Comparison of ENCODE assay signal across 8 cellular contexts in the genomic region with DNA sequence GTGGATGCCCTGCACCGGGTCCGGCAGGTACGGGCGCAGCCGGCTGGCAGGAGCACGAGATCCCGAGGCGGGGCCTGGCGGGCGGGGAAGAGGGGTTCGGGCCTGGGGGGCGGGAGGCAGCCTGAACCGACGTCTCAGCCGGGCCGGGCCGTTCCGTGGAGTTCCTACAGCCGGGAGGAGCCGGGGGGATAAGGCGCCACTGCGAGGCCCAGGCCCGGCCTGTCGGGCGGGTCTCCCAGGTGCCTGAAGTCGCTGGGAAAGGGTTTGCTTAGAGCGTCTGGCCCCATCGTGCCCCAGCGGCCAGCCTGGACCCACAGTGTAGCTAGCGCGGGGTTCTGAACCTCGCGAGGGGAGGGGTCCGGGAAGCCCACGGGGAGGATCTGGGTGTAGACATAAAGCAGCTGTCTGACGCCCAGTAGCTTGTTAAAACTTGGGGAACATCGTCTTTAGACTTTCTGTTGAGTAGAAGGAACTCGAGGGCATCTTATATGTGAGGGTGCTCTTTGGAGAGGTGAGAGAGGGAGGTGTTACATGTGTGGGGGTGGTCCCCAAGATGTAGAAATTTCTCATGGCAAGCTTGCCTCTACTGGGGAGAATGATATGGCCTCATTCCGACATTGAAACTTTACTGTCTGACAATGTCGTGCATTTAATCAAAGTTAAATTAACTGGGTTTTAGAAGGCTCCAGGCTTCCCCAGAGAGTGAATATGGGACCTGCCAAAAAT. TPM values are rescaled to one million over a fixed set of nuclear protein-coding genes. Genes with fewer than 3 reads are reported as not detected.
DNase-seq lines count a peak whose midpoint lies in the region; ATAC-seq, FAIRE-seq and TF ChIP-seq lines count a peak whose summit lies in the region.

No MANE protein-coding gene starts in this region.

- FAIRE-seq in astrocyte (lab: Jason Lieb, UNC) (no peak), kidney (lab: Jason Lieb, UNC) (no peak)

- peaks cover 46% of the 10 kb centered on the region for H4K20me1 ChIP-seq in astrocyte (ENCODE audit: insufficient read depth, low read length)

- TF ChIP-seq CTCF in astrocyte (IDR thresholded peaks at IDR 0.05; ENCODE audit: insufficient read depth, low read depth, low read length) (no peak), kidney (IDR thresholded peaks at IDR 0.05; ENCODE audit: borderline replicate concordance, extremely low read depth, insufficient read depth) (no peak)

- intact Hi-C loops in Right ventricle myocardium inferior (cut with DNase I), result loop anchor here (5.0 to 10.0 kb wide), 3 partner anchors 47 to 128 kb away; no protein-coding TSS in a partner anchor
- intact Hi-C loops in cardiac septum (cut with DNase I), result loop anchor here (5.0 kb wide), 2 partner anchors 102 to 118 kb away; no protein-coding TSS in a partner anchor
- intact Hi-C loops in kidney (cut with DNase I), result no loop called here

- H3K4me1 Mint-ChIP-seq in astrocyte (ENCODE audit: low read depth, unreplicated experiment), result peaks cover 15% of the 10 kb centered on the region

- H3K27ac ChIP-seq in astrocyte (ENCODE audit: low read depth, low read length) (peak overlapping the region; percentile 98), kidney (ENCODE audit: low read depth in 2 of 2, low read length in 2 of 2) (peak overlapping the region in 1 of 2 donors; percentile 17)

- H3K9me3 ChIP-seq in astrocyte (ENCODE audit: insufficient read depth, low read depth, low read length) (no peaks in the 10 kb centered on the region), kidney (ENCODE audit: control insufficient read depth in 1 of 2, low read length in 2 of 2) (no peaks in the 10 kb centered on the region)

- H3K9ac ChIP-seq in astrocyte (ENCODE audit: low read length), result peak overlapping the region; percentile 99
- H3K9ac ChIP-seq in kidney (ENCODE audit: low read length in 2 of 2), result peak overlapping the region; percentile 82 to 94

- H3K4me3 ChIP-seq in astrocyte (ENCODE audit: insufficient read depth, low read depth, low read length) (peak overlapping the region; percentile 99), kidney (ENCODE audit: low read length in 2 of 2) (peak overlapping the region; percentile 94 to 98)

- H3K4me2 ChIP-seq in astrocyte (ENCODE audit: low read length), result peak overlapping the region; percentile 98

- peaks cover 2% of the 10 kb centered on the region for H3K36me3 Mint-ChIP-seq in astrocyte (ENCODE audit: low read depth, unreplicated experiment)

- H3K4me3 Mint-ChIP-seq in astrocyte (ENCODE audit: unreplicated experiment), result peak overlapping the region; percentile 89

- ATAC-seq in Right ventricle myocardium inferior (peak; percentile 3), HG03460 (IDR thresholded peaks at IDR 0.05; ENCODE audit: unreplicated experiment) (peak; percentile 28), HG03457 (IDR thresholded peaks at IDR 0.05; ENCODE audit: unreplicated experiment) (no peak)
- peak; percentile 6 for ATAC-seq in stimulated activated naive CD8-positive, alpha-beta T cell treated with anti-CD3 and anti-CD28 coated beads, Interleukin-15, Interleukin-2, amounts not matched to agents 100 U/mL and 50 U/mL, for 24 hours

- H3K4me1 ChIP-seq in astrocyte (ENCODE audit: insufficient read depth, low read length) (peaks cover 15% of the 10 kb centered on the region), kidney (ENCODE audit: control insufficient read depth in 1 of 2, insufficient read depth in 1 of 2, low read depth in 1 of 2, low read length in 2 of 2) (peaks cover 11 to 15% of the 10 kb centered on the region in 2 donors)

- H3K36me3 ChIP-seq in astrocyte (ENCODE audit: insufficient read depth, low read length) (peaks cover 6% of the 10 kb centered on the region), kidney (ENCODE audit: control insufficient read depth in 1 of 2, insufficient read depth in 2 of 2, low read length in 2 of 2) (no peaks in the 10 kb centered on the region)

- H3K9me3 Mint-ChIP-seq in astrocyte (ENCODE audit: unreplicated experiment), result no peaks in the 10 kb centered on the region

- H3K27ac Mint-ChIP-seq in astrocyte (ENCODE audit: unreplicated experiment), result peak overlapping the region; percentile 31

- peak overlapping the region; percentile 19 for H2AFZ ChIP-seq in astrocyte (ENCODE audit: low read depth, low read length)

- no peaks in the 10 kb centered on the region for H3K27me3 ChIP-seq in astrocyte (ENCODE audit: insufficient read depth, low read length)

- peak; percentile 70 for DNase-seq in Right ventricle myocardium inferior (ENCODE audit: missing footprints)
- DNase-seq in cardiac septum (ENCODE audit: low spot score), result no peak
- no peak for DNase-seq in astrocyte (ENCODE audit: low read depth)
- DNase-seq in kidney, result no peak
- no peak for DNase-seq in stimulated activated naive CD8-positive, alpha-beta T cell treated with anti-CD3 and anti-CD28 coated beads, Interleukin-15, Interleukin-2, amounts not matched to agents 100 U/mL and 50 U/mL, for 24 hours
- DNase-seq in DMS153 treated with DMSO at 0.1 percent for 48 hours (lab: John Stamatoyannopoulos, UW; ENCODE audit: unreplicated experiment), result no peak

- no peaks in the 10 kb centered on the region for H3K27me3 Mint-ChIP-seq in astrocyte (ENCODE audit: low read depth, unreplicated experiment)

- peaks cover 59% of the 10 kb centered on the region for H3K79me2 ChIP-seq in astrocyte (ENCODE audit: insufficient read depth, low read length)

RNA-seq across cellular contexts. Expression of a gene that starts 0.5 kb away (rescaled TPM):
- total RNA-seq in Right ventricle myocardium inferior (21.9 TPM), cardiac septum (36.8 TPM), astrocyte (57.6 and 64.6 TPM in 2 replicates), kidney (44.1 TPM)
- polyA plus RNA-seq in kidney (ENCODE audit: insufficient read depth, low read depth, low replicate concordance), result 19.4 TPM
